16 cellular contexts compared by ENCODE assay signal in the genomic region with DNA sequence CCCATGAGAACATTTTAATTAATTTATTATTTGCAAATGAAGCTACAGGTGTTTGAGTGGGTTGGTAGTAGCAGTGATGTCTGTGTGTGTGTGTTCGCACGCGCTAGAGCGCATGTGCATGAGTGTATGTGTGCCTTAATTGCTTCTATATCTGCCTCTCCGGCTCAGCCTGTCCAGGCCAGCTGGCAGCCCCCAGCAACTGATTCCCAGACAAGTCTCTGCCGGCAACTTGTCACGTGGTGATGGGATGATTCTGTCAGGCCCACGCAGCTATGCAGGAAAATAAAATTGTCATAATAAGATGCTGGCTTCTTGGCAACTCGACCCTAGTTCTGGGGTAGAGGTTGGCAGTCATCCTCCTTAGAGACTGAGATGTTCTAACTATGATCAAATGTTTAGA.
DNase-seq lines count a peak whose midpoint lies in the region; ATAC-seq and TF ChIP-seq lines count a peak whose summit lies in the region.
"Had no signal": no experiment of that assay in that cellular context is flagged by ENCODE, and none has a peak within 500 bp of the region (broad histone marks: within the 10 kb centered on the region; RNA-seq: fewer than 3 reads in every experiment).

No MANE protein-coding gene starts in this region.

- no peak overlapping the region for H4K91ac ChIP-seq in IMR-90 (ENCODE audit: insufficient read depth, low read depth, low read length)

- H3K27ac Mint-ChIP-seq in neural crest cell (ENCODE audit: unreplicated experiment): peak overlapping the region; percentile 50
- H3K27ac Mint-ChIP-seq: CD14-positive monocyte; CD8-positive, alpha-beta T cell had no signal

- no peak overlapping the region for H4K5ac ChIP-seq in IMR-90 (ENCODE audit: low read depth, low read length)

- DNase-seq in DMS 273 (lab: John Stamatoyannopoulos, UW; ENCODE audit: unreplicated experiment): peak; percentile 19
- no peak for DNase-seq in DMS 273 treated with DMSO at 0.1 percent for 48 hours (lab: John Stamatoyannopoulos, UW)
- no peak for DNase-seq in IMR-90
- DNase-seq in epithelial cell of prostate (ENCODE audit: low read depth, low spot score): no peak
- no peak for DNase-seq in neural crest cell (ENCODE audit: low read depth, low spot score)
- no peak for DNase-seq in NCI-H2029 treated with DMSO at 0.1 percent for 48 hours (lab: John Stamatoyannopoulos, UW)
- DNase-seq in HPDE6-E6E7 (ENCODE audit: extremely low spot score): no peak
- DNase-seq: CD8-positive, alpha-beta T cell; COR-L47; DMS53; GF-D8 had no signal

- no peak for TF ChIP-seq POLR2A in IMR-90 (IDR thresholded peaks at IDR 0.05; ENCODE audit: low read depth, low read length)

- H2AK9ac ChIP-seq in IMR-90 (replicated peaks; ENCODE audit: low read depth, low read length, poor library complexity): no peak overlapping the region

- no peaks in the 10 kb centered on the region for H4K20me1 ChIP-seq in IMR-90 (ENCODE audit: insufficient read depth, low read length)

- H3K79me1 ChIP-seq in IMR-90 (ENCODE audit: low read depth in 1 of 2, low read length in 2 of 2): no peaks in the 10 kb centered on the region

- CTCF ChIA-PET in IMR-90 (lab: Yijun Ruan, JAX): interaction anchor here (0.6 to 1.3 kb wide), 3 partner anchors 9 to 641 kb away, joined by 4 to 6 read pairs (median 4); no protein-coding TSS in a partner anchor

- no peak overlapping the region for H2BK20ac ChIP-seq in IMR-90 (ENCODE audit: low read depth, low read length)

- H2BK15ac ChIP-seq in IMR-90 (ENCODE audit: low read depth, low read length): 0 out of 3 replicates have a peak overlapping the region, but pooled peaks have one; percentile 38

- H3K9me3 ChIP-seq in IMR-90 (ENCODE audit: control insufficient read depth, insufficient read depth, low read length): no peaks in the 10 kb centered on the region

- H3K4me3 Mint-ChIP-seq in neural crest cell: no peak overlapping the region
- H3K4me3 Mint-ChIP-seq: CD14-positive monocyte; CD8-positive, alpha-beta T cell had no signal

- H3K9me1 ChIP-seq in IMR-90 (ENCODE audit: insufficient read depth, low read length): no peaks in the 10 kb centered on the region

- no peak overlapping the region for H3K27ac ChIP-seq in IMR-90 (ENCODE audit: insufficient read depth, low read length)
- peak overlapping the region; percentile 98 for H3K27ac ChIP-seq in epithelial cell of prostate
- H3K27ac ChIP-seq: 22Rv1 had no signal

- H2AK5ac ChIP-seq in IMR-90 (ENCODE audit: low read depth, low read length): peak overlapping the region; percentile 74; the same call in 1 of the 2 replicates

- TF ChIP-seq CTCF in IMR-90 (conservative IDR thresholded peaks at IDR 0.05; ENCODE audit: low read depth, low read length) (no peak), neural crest cell (conservative IDR thresholded peaks at IDR 0.05) (no peak)

- H3K27me3 Mint-ChIP-seq in neural crest cell (ENCODE audit: low read depth): no peaks in the 10 kb centered on the region

- 89% methylated on average over 4 of the region's 9 CpGs; no CpG with 5 or more reads in 1 of the 2 experiments for WGBS in IMR-90 (ENCODE audit: extremely low coverage in 2 of 2, insufficient read length in 1 of 2), 2 experiments

- no peak for ATAC-seq in IMR-90 (ENCODE audit: low read depth)
- no peak for ATAC-seq in GM19467 (IDR thresholded peaks at IDR 0.05; ENCODE audit: unreplicated experiment)
- ATAC-seq: CD8-positive, alpha-beta T cell; HepG2; K562 had no signal

- intact Hi-C loops in IMR-90 (cut with micrococcal nuclease): no loop called here

- H3K56ac ChIP-seq in IMR-90 (ENCODE audit: extremely low read depth, insufficient read depth, low read length): no peak overlapping the region

- no peak overlapping the region for H3K23ac ChIP-seq in IMR-90 (ENCODE audit: low read depth, low read length)

- no peak for TF ChIP-seq RAD21 in IMR-90 (IDR thresholded peaks at IDR 0.05; ENCODE audit: low read length)

- no peak overlapping the region for H3K9ac ChIP-seq in IMR-90 (ENCODE audit: low read depth, low read length)

- no peak overlapping the region for H2BK120ac ChIP-seq in IMR-90 (ENCODE audit: low read depth, low read length)

- no peaks in the 10 kb centered on the region for H3K4me1 Mint-ChIP-seq in neural crest cell
- H3K4me1 Mint-ChIP-seq: CD14-positive monocyte had no signal

- H3K14ac ChIP-seq in IMR-90 (replicated peaks; ENCODE audit: low read depth, low read length): no peak overlapping the region

- H3K36me3 Mint-ChIP-seq in neural crest cell (ENCODE audit: low read depth): no peaks in the 10 kb centered on the region
- H3K36me3 Mint-ChIP-seq: CD14-positive monocyte; CD8-positive, alpha-beta T cell had no signal

- H2AFZ ChIP-seq in IMR-90 (replicated peaks; ENCODE audit: low read length, poor library complexity): no peak overlapping the region

- no peak overlapping the region for H4K8ac ChIP-seq in IMR-90 (ENCODE audit: low read depth in 2 of 2, low read length in 2 of 2)

- H3K18ac ChIP-seq in IMR-90 (ENCODE audit: low read depth, low read length): no peak overlapping the region

- H3K4me3 ChIP-seq in IMR-90 (ENCODE audit: insufficient read depth, low read depth, low read length): no peak overlapping the region
- H3K4me3 ChIP-seq: K562 had no signal

- H3K4me2 ChIP-seq in IMR-90 (ENCODE audit: low read depth, low read length): no peak overlapping the region

- H3K4ac ChIP-seq in IMR-90 (ENCODE audit: low read depth, low read length): peak overlapping the region; percentile 8; the same call in 1 of the 2 replicates

- POLR2A ChIA-PET in IMR-90 (lab: Charles Lee; ENCODE audit: unreplicated experiment): no interaction called here

- H2BK5ac ChIP-seq in IMR-90 (ENCODE audit: low read depth, low read length, poor library complexity, severe bottlenecking): no peak overlapping the region

- H3K4me1 ChIP-seq in IMR-90 (ENCODE audit: control insufficient read depth, insufficient read depth, low read length): peaks cover 9% of the 10 kb centered on the region

- in situ Hi-C loops in IMR-90 (cut with MboI; ENCODE audit: low sequenced_read_pairs): no loop called here

- dilution Hi-C loops in IMR-90 (cut with HindIII; ENCODE audit: low sequenced_read_pairs, unreplicated experiment): no loop called here

- H3K36me3 ChIP-seq in IMR-90 (ENCODE audit: control insufficient read depth, insufficient read depth, low read length): no peaks in the 10 kb centered on the region

- H3K27me3 ChIP-seq in IMR-90 (ENCODE audit: control insufficient read depth, insufficient read depth, low read length): no peaks in the 10 kb centered on the region

- H3K9me3 Mint-ChIP-seq in neural crest cell: no peaks in the 10 kb centered on the region

- BruUV-seq in IMR-90 (replicated peaks; lab: Mats Ljungman, UMichigan): no TSS peak

TF ChIP-seq in IMR-90, 13 proteins besides CTCF, POLR2A, EP300 and RAD21:
- TF ChIP-seq CHD1 (IDR thresholded peaks at IDR 0.05; ENCODE audit: low read depth, low read length): no peak
- no peak for TF ChIP-seq SMC3 (IDR thresholded peaks at IDR 0.05; ENCODE audit: low read depth, low read length)
- no peak for TF ChIP-seq FOS (IDR thresholded peaks at IDR 0.05; ENCODE audit: low read depth, low read length)
- no peak for TF ChIP-seq CEBPB (IDR thresholded peaks at IDR 0.05; ENCODE audit: low read depth, low read length)
- TF ChIP-seq MAZ (IDR thresholded peaks at IDR 0.05; ENCODE audit: borderline replicate concordance, low read depth, low read length): no peak
- no peak for TF ChIP-seq MXI1 (IDR thresholded peaks at IDR 0.05; ENCODE audit: borderline replicate concordance, low read depth, low read length)
- no peak for TF ChIP-seq RCOR1 (IDR thresholded peaks at IDR 0.05; ENCODE audit: insufficient replicate concordance, low read length)
- no peak for TF ChIP-seq MAFK (IDR thresholded peaks at IDR 0.05; ENCODE audit: low read depth, low read length)
- no peak for TF ChIP-seq RFX5 (IDR thresholded peaks at IDR 0.05; ENCODE audit: low read depth, low read length)
- TF ChIP-seq, protein P1, sequence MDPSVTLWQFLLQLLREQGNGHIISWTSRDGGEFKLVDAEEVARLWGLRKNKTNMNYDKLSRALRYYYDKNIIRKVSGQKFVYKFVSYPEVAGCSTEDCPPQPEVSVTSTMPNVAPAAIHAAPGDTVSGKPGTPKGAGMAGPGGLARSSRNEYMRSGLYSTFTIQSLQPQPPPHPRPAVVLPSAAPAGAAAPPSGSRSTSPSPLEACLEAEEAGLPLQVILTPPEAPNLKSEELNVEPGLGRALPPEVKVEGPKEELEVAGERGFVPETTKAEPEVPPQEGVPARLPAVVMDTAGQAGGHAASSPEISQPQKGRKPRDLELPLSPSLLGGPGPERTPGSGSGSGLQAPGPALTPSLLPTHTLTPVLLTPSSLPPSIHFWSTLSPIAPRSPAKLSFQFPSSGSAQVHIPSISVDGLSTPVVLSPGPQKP (IDR thresholded peaks at IDR 0.05; ENCODE audit: borderline replicate concordance, low read depth, low read length): no peak
- TF ChIP-seq, protein P2, sequence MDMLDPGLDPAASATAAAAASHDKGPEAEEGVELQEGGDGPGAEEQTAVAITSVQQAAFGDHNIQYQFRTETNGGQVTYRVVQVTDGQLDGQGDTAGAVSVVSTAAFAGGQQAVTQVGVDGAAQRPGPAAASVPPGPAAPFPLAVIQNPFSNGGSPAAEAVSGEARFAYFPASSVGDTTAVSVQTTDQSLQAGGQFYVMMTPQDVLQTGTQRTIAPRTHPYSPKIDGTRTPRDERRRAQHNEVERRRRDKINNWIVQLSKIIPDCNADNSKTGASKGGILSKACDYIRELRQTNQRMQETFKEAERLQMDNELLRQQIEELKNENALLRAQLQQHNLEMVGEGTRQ (IDR thresholded peaks at IDR 0.05; ENCODE audit: low read depth, low read length): no peak
